In the genomic region with DNA sequence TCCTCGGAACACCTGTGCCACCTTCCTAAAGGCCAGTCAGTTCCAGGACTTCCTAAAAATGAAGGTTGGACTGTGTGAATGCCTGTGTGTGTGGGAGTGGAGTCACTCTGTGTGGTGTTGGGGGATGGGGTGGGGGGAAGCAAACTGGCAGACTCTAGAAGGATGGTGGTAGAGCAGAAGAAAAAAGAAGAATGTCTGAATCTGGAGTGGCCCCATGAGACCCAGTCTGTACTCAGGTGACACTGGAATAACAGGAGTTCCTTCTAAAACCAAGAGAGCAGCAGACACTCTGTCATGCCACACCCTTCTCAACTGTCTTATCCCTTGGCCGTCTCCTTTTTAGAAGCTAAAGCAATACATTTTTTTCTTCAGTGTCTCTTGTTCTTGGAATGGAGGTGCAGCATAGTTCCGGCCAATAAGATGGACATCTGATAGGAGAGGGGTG, we compare ENCODE assay signal across 13 cellular contexts.
A peak's percentile ranks its signal among the peaks of the same experiment; 100 is the strongest.
DNase-seq lines count a peak whose midpoint lies in the region; ATAC-seq and TF ChIP-seq lines count a peak whose summit lies in the region.
"Had no signal": no experiment of that assay in that cellular context is flagged by ENCODE, and none has a peak within 500 bp of the region (broad histone marks: within the 10 kb centered on the region; RNA-seq: fewer than 3 reads in every experiment).

No MANE protein-coding gene starts in this region.

- BruUV-seq in MCF 10A (replicated peaks; lab: Mats Ljungman, UMichigan) = no TSS peak

- no peaks in the 10 kb centered on the region for H3K9me2 ChIP-seq in GM23248 (ENCODE audit: insufficient read depth)

- no peak overlapping the region for H2AFZ ChIP-seq in GM23248

- no peaks in the 10 kb centered on the region for H3K9me3 ChIP-seq in GM23248 (ENCODE audit: low read depth)
- H3K9me3 ChIP-seq: HAP-1 had no signal

- peaks cover 76% of the 10 kb centered on the region for H3F3A ChIP-seq in GM23248 (ENCODE audit: insufficient read depth)

- in situ Hi-C loops in GM23248 (cut with MboI) = no loop called here

- H3K9ac ChIP-seq in GM23248 = no peak overlapping the region
- H3K9ac ChIP-seq: KMS-11 had no signal

- H3K4me1 Mint-ChIP-seq in MCF 10A (ENCODE audit: insufficient read depth, unreplicated experiment) = peaks cover 65% of the 10 kb centered on the region

- H3K4me3 Mint-ChIP-seq in MCF 10A (ENCODE audit: unreplicated experiment) = no peak overlapping the region

- H3K27ac ChIP-seq in GM23248 (peak overlapping the region; percentile 71), skin epidermis (peak overlapping the region in 16 of 21 experiments; percentile 1 to 95 (median 68))
- H3K27ac ChIP-seq: KMS-11 had no signal

- no peaks in the 10 kb centered on the region for H3K36me3 ChIP-seq in GM23248 (ENCODE audit: low read depth)
- H3K36me3 ChIP-seq: brain microvascular endothelial cell, HAP-1 had no signal

- peak overlapping the region; percentile 77 for H3K27ac Mint-ChIP-seq in MCF 10A (ENCODE audit: low read depth, unreplicated experiment)

- H3K36me3 Mint-ChIP-seq in MCF 10A (ENCODE audit: insufficient read depth, unreplicated experiment) = peaks cover 6% of the 10 kb centered on the region

- no peak for TF ChIP-seq CTCF in MCF 10A (IDR thresholded peaks at IDR 0.05; ENCODE audit: unreplicated experiment)

- H3K4me2 ChIP-seq in GM23248 (ENCODE audit: unreplicated experiment) = peak overlapping the region; percentile 59
- H3K4me2 ChIP-seq: KMS-11 had no signal

- no peaks in the 10 kb centered on the region for H3K9me3 Mint-ChIP-seq in MCF 10A (ENCODE audit: unreplicated experiment)

- no peaks in the 10 kb centered on the region for H3K27me3 Mint-ChIP-seq in MCF 10A (ENCODE audit: insufficient read depth, unreplicated experiment)

- 46 to 54% methylated on average over 3 of the region's 3 CpGs for WGBS in GM23248 (ENCODE audit: low coverage in 1 of 2, low lambda C conversion rate in 2 of 2, missing lambda C conversion rate in 2 of 2), 2 experiments

- peaks cover 97% of the 10 kb centered on the region for H3K79me2 ChIP-seq in GM23248 (ENCODE audit: insufficient read depth)

- intact Hi-C loops in MCF 10A (cut with micrococcal nuclease) = loop anchor here (5.0 kb wide), 2 partner anchors 47 to 82 kb away; partner anchors contain the start of gene MAML2

- H3K4me1 ChIP-seq in GM23248 (ENCODE audit: insufficient read depth) = peaks cover 79% of the 10 kb centered on the region

- CTCF ChIA-PET in MCF 10A (lab: Yijun Ruan, JAX) = interaction anchor here (0.5 to 3.8 kb wide), 3 partner anchors 77 to 168 kb away, joined by 3 to 18 read pairs (median 3); partner anchors contain the start of gene MAML2

- no peak for ATAC-seq in GM18873 (IDR thresholded peaks at IDR 0.05; ENCODE audit: low FRiP score, unreplicated experiment)

- no peaks in the 10 kb centered on the region for H3K27me3 ChIP-seq in GM23248 (replicated peaks; ENCODE audit: insufficient read depth)
- H3K27me3 ChIP-seq: brain microvascular endothelial cell had no signal

- DNase-seq in GM23248 (no peak), NCI-H82 (lab: John Stamatoyannopoulos, UW) (peak; percentile 62), MCF 10A (ENCODE audit: unreplicated experiment) (no peak), iPS-NIHi11 (ENCODE audit: low spot score) (no peak), NCI-H2107 treated with DMSO at 0.1 percent for 48 hours (lab: John Stamatoyannopoulos, UW; ENCODE audit: unreplicated experiment) (no peak)
- DNase-seq: DMS153; NCI-H2227 treated with DMSO at 0.1 percent for 48 hours; stimulated activated CD4-positive, alpha-beta T cell treated with anti-CD3 and anti-CD28 coated beads, Interleukin-12 subunit alpha, Interleukin-12 subunit beta, amount 100 ng/mL, for 4 hours had no signal

- no peak overlapping the region for H3K4me3 ChIP-seq in GM23248
- H3K4me3 ChIP-seq in skin epidermis = no peak overlapping the region
- H3K4me3 ChIP-seq: HAP-1 had no signal

- POLR2A ChIA-PET in MCF 10A (lab: Yijun Ruan, JAX) = interaction anchor here (0.7 to 2.0 kb wide), 7 partner anchors 11 to 83 kb away, joined by 4 to 15 read pairs (median 5); partner anchors contain the start of gene MAML2

- H4K20me1 ChIP-seq in GM23248 (ENCODE audit: insufficient read depth) = no peaks in the 10 kb centered on the region
